ENCODE assay signal across 2 cellular contexts in the genomic region with DNA sequence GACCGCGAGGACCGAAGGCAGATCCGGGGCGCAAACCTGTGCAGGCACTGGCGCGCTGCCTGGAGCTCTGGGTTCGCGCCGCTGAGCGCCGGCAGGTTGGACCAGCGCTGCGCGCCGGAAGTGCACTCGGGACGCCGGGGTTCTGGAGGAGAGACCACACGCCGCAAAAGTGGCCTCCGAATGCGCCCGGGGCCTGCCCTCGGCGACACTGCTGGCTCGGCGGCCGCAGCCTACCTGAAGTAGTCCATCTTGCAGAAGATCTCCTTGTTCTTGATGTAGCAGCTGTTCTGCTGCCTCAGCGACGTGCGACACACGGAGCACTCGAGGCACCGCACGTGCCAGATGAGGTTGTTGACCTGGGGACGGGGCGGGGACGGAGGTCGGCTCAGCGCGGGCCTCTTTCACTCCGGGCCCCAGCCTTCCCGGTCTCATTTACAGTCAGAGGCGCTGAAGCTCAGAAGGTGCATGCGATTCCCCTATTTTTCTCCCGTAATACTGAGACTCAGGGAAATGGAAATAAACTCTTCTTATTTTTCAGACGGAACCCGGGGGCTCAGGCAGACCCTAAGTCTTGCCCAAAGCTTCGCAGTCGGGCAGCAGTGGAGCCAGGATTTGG.
A peak's percentile ranks its signal among the peaks of the same experiment; 100 is the strongest.
TF ChIP-seq lines count a peak whose summit lies in the region.

No MANE protein-coding gene starts in this region.

TF ChIP-seq in HepG2, 621 proteins besides CTCF, POLR2A, EP300 and RAD21:
- TF ChIP-seq ZBTB21 (CRISPR knock-in tag; IDR thresholded peaks at IDR 0.05) (no peak), SMAD3 (CRISPR knock-in tag; IDR thresholded peaks at IDR 0.05) (no peak), BRCA1 (CRISPR knock-in tag; IDR thresholded peaks at IDR 0.05) (no peak), GATA4 (IDR thresholded peaks at IDR 0.05; ENCODE audit: borderline replicate concordance, low read depth) (no peak), NPAS2 (CRISPR knock-in tag; IDR thresholded peaks at IDR 0.05; ENCODE audit: borderline replicate concordance) (no peak), HOXA9 (CRISPR knock-in tag; IDR thresholded peaks at IDR 0.05; ENCODE audit: borderline replicate concordance) (0 out of 2 replicates have a peak, but pooled peaks have one; percentile 12), ZNF589 (CRISPR knock-in tag; conservative IDR thresholded peaks at IDR 0.05) (no peak), PAX8 (CRISPR knock-in tag; IDR thresholded peaks at IDR 0.05; ENCODE audit: borderline replicate concordance) (no peak), ZEB1 (IDR thresholded peaks at IDR 0.05; ENCODE audit: insufficient replicate concordance, low read depth) (no peak), BHLHE40 (IDR thresholded peaks at IDR 0.05; ENCODE audit: low read length) (0 out of 2 replicates have a peak, but pooled peaks have one; percentile 11), RFX5 (IDR thresholded peaks at IDR 0.05; ENCODE audit: low read depth, low read length) (no peak), CBX1 (IDR thresholded peaks at IDR 0.05; ENCODE audit: low read depth) (no peak)
- TF ChIP-seq, protein P1, sequence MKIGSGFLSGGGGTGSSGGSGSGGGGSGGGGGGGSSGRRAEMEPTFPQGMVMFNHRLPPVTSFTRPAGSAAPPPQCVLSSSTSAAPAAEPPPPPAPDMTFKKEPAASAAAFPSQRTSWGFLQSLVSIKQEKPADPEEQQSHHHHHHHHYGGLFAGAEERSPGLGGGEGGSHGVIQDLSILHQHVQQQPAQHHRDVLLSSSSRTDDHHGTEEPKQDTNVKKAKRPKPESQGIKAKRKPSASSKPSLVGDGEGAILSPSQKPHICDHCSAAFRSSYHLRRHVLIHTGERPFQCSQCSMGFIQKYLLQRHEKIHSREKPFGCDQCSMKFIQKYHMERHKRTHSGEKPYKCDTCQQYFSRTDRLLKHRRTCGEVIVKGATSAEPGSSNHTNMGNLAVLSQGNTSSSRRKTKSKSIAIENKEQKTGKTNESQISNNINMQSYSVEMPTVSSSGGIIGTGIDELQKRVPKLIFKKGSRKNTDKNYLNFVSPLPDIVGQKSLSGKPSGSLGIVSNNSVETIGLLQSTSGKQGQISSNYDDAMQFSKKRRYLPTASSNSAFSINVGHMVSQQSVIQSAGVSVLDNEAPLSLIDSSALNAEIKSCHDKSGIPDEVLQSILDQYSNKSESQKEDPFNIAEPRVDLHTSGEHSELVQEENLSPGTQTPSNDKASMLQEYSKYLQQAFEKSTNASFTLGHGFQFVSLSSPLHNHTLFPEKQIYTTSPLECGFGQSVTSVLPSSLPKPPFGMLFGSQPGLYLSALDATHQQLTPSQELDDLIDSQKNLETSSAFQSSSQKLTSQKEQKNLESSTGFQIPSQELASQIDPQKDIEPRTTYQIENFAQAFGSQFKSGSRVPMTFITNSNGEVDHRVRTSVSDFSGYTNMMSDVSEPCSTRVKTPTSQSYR (CRISPR knock-in tag; IDR thresholded peaks at IDR 0.05; ENCODE audit: borderline replicate concordance), result no peak
- TF ChIP-seq, protein P2, sequence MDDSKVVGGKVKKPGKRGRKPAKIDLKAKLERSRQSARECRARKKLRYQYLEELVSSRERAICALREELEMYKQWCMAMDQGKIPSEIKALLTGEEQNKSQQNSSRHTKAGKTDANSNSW (CRISPR knock-in tag; IDR thresholded peaks at IDR 0.05; ENCODE audit: borderline replicate concordance), result no peak
- TF ChIP-seq, protein P3, sequence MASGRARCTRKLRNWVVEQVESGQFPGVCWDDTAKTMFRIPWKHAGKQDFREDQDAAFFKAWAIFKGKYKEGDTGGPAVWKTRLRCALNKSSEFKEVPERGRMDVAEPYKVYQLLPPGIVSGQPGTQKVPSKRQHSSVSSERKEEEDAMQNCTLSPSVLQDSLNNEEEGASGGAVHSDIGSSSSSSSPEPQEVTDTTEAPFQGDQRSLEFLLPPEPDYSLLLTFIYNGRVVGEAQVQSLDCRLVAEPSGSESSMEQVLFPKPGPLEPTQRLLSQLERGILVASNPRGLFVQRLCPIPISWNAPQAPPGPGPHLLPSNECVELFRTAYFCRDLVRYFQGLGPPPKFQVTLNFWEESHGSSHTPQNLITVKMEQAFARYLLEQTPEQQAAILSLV (CRISPR knock-in tag; IDR thresholded peaks at IDR 0.05; ENCODE audit: borderline replicate concordance), result no peak
- TF ChIP-seq, protein P4, sequence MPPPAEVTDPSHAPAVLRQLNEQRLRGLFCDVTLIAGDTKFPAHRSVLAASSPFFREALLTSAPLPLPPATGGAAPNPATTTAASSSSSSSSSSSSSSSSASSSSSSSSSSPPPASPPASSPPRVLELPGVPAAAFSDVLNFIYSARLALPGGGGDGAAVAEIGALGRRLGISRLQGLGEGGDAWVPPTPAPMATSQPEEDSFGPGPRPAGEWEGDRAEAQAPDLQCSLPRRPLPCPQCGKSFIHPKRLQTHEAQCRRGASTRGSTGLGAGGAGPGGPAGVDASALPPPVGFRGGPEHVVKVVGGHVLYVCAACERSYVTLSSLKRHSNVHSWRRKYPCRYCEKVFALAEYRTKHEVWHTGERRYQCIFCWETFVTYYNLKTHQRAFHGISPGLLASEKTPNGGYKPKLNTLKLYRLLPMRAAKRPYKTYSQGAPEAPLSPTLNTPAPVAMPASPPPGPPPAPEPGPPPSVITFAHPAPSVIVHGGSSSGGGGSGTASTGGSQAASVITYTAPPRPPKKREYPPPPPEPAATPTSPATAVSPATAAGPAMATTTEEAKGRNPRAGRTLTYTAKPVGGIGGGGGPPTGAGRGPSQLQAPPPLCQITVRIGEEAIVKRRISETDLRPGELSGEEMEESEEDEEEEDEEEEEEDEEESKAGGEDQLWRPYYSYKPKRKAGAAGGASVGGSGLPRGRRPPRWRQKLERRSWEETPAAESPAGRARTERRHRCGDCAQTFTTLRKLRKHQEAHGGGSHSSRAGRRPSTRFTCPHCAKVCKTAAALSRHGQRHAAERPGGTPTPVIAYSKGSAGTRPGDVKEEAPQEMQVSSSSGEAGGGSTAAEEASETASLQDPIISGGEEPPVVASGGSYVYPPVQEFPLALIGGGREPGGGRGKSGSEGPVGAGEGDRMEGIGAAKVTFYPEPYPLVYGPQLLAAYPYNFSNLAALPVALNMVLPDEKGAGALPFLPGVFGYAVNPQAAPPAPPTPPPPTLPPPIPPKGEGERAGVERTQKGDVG (CRISPR knock-in tag; IDR thresholded peaks at IDR 0.05; ENCODE audit: borderline replicate concordance), result no peak

TF ChIP-seq in neural cell, 6 proteins besides CTCF, POLR2A, EP300 and RAD21:
- TF ChIP-seq EZH2 (IDR thresholded peaks at IDR 0.05; ENCODE audit: borderline replicate concordance, insufficient read depth, low read length, poor library complexity, severe bottlenecking) (peak; percentile 94), SMC3 (conservative IDR thresholded peaks at IDR 0.05; ENCODE audit: poor library complexity) (no peak), MXI1 (conservative IDR thresholded peaks at IDR 0.05; ENCODE audit: poor library complexity, severe bottlenecking) (no peak), POLR2AphosphoS5 (IDR thresholded peaks at IDR 0.05) (no peak)
